Comparison of ENCODE assay signal across 23 cellular contexts in the genomic region with DNA sequence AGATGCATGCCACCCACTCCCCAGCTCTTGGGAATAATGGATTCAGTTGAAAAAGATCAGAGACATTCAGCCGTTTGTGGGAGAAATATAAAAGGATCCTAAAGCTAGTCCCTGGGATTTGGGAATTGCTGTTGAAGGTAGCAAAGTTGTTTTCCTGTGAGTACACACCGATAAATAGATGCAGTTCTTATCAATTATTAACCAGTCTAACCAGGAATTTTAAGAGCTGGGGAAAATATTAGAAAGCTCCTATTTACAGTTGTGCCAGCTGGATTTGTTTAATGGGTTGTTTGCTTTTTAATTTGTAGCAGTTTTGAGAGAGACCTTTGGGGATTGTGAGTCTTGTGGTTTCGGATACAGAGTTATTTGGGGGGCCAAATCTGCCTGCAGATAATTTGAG. TPM values are rescaled to one million over a fixed set of nuclear protein-coding genes. Genes with fewer than 3 reads are reported as not detected.
"Had no signal": no experiment of that assay in that cellular context is flagged by ENCODE, and none has a peak within 500 bp of the region (broad histone marks: within the 10 kb centered on the region; RNA-seq: fewer than 3 reads in every experiment).

No MANE protein-coding gene starts in this region.

- DNase-seq: activated CD4-positive, alpha-beta T cell treated with anti-CD3 and anti-CD28 coated beads for 48 hours; activated CD4-positive, alpha-beta T cell treated with anti-CD3 and anti-CD28 coated beads, Interleukin-2, amount 50 U/mL, for 4 hours; activated CD4-positive, CD25-positive, alpha-beta regulatory T cell treated with anti-CD3 and anti-CD28 coated beads, Interleukin-2, amount 50 U/mL, for 72 hours; activated CD8-positive, alpha-beta memory T cell treated with anti-CD3 and anti-CD28 coated beads, Interleukin-2, amount 50 U/mL, for 48 hours; activated CD8-positive, alpha-beta T cell treated with anti-CD3 and anti-CD28 coated beads, Interleukin-2, amount 10 ng/mL, durations not matched to agents 7 days and 5 days; activated T-cell treated with anti-CD3 and anti-CD28 coated beads, Interleukin-2, amount 50 U/mL, for 1 hour; aorta; central memory CD4-positive, alpha-beta T cell; Kasumi-1; NCI-H1048; NCI-H146; NCI-H2029 treated with DMSO at 0.1 percent for 48 hours; NCI-H446; NCI-H524; SIG-M5; T-cell had no signal

- H3K27ac ChIP-seq: breast epithelium, SK-N-MC had no signal

- H3K4me3 ChIP-seq: breast epithelium, SK-N-MC had no signal

- ATAC-seq: activated CD8-positive, alpha-beta T cell treated with anti-CD3 and anti-CD28 coated beads, Interleukin-2, amount 10 ng/mL, durations not matched to agents 7 days and 5 days; T-cell; WTC11 had no signal

- H3K36me3 ChIP-seq: breast epithelium had no signal

- H3K27me3 ChIP-seq: breast epithelium had no signal

RNA-seq across cellular contexts. Expression of a gene that starts 44.2 kb away (rescaled TPM):
- total RNA-seq: RPMI7951 had no signal

RNA-seq across cellular contexts. Expression of a gene that starts 58.8 kb away (rescaled TPM):
- total RNA-seq: activated CD8-positive, alpha-beta T cell treated with anti-CD3 and anti-CD28 coated beads, Interleukin-2, amount 10 ng/mL, durations not matched to agents 7 days and 5 days; aorta; breast epithelium; chondrocyte; M059J; RPMI7951; T-cell; T-helper 2 cell treated with Interferon-gamma antibody and Interleukin-4, amounts not matched to agents 100 ng/mL and 5 ng/mL, for 36 hours; WTC11 had no signal
- polyA plus RNA-seq: aorta had no signal
